18 cellular contexts compared by ENCODE assay signal in the genomic region with DNA sequence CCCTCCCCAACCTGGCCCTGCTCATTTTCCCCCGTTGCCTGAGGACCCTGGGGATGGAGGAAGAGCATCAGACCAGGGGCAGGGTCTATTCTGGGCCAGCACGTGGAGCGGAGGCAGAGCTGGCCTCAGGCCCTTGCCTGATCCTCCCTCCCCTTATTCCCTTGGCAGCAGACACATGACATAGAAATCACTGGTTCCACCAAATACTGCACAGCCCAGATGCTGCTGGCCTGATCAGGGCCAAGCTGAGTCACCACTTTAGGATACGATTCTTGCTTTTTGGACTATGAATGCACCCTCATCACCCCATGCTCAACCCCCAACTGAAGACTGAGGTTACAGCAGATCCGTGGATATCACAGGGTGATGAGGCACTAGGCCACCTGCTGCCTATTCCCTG. TPM values are rescaled to one million over a fixed set of nuclear protein-coding genes. Genes with fewer than 3 reads are reported as not detected.
DNase-seq lines count a peak whose midpoint lies in the region; ATAC-seq and TF ChIP-seq lines count a peak whose summit lies in the region.
"Had no signal": no experiment of that assay in that cellular context is flagged by ENCODE, and none has a peak within 500 bp of the region (broad histone marks: within the 10 kb centered on the region; RNA-seq: fewer than 3 reads in every experiment).

No MANE protein-coding gene starts in this region.

- H3K9me3 Mint-ChIP-seq in CD4-positive, CD25-positive, alpha-beta regulatory T cell = no peaks in the 10 kb centered on the region
- no peaks in the 10 kb centered on the region for H3K9me3 Mint-ChIP-seq in IgD-negative memory B cell
- no peaks in the 10 kb centered on the region for H3K9me3 Mint-ChIP-seq in activated CD4-positive, alpha-beta T cell treated with anti-CD3 and anti-CD28 coated beads, Interleukin-2, amount 10 ng/mL, durations not matched to agents 7 days and 5 days

- peak overlapping the region; percentile 81 to 94 (median 90) for H3K27ac Mint-ChIP-seq in CD4-positive, CD25-positive, alpha-beta regulatory T cell
- H3K27ac Mint-ChIP-seq in IgD-negative memory B cell = peak overlapping the region in 2 of 3 donors; percentile 31 to 49
- no peak overlapping the region for H3K27ac Mint-ChIP-seq in activated CD4-positive, alpha-beta T cell treated with anti-CD3 and anti-CD28 coated beads, Interleukin-2, amount 10 ng/mL, durations not matched to agents 7 days and 5 days

- CTCF ChIA-PET in activated CD4-positive, alpha-beta T cell treated with anti-CD3 and anti-CD28 coated beads, Interleukin-2, amount 10 ng/mL, durations not matched to agents 7 days and 5 days (lab: Charles Lee) = interaction anchor here (1.3 to 20.8 kb wide), 2 partner anchors 15 to 22 kb away, joined by 4 to 195 read pairs; no protein-coding TSS in a partner anchor

- peaks cover 6 to 45% (median 17%) of the 10 kb centered on the region in 4 donors for H3K4me1 Mint-ChIP-seq in CD4-positive, CD25-positive, alpha-beta regulatory T cell
- peaks cover 19 to 24% (median 24%) of the 10 kb centered on the region in 3 donors for H3K4me1 Mint-ChIP-seq in IgD-negative memory B cell
- H3K4me1 Mint-ChIP-seq in activated CD4-positive, alpha-beta T cell treated with anti-CD3 and anti-CD28 coated beads, Interleukin-2, amount 10 ng/mL, durations not matched to agents 7 days and 5 days = peaks cover 22% of the 10 kb centered on the region

- H3K27me3 ChIP-seq in CD4-positive, CD25-positive, alpha-beta regulatory T cell (ENCODE audit: control insufficient read depth, insufficient read depth, low read length) = no peaks in the 10 kb centered on the region
- H3K27me3 ChIP-seq in psoas muscle (ENCODE audit: insufficient read depth in 3 of 3, low read length in 2 of 3) = no peaks in the 10 kb centered on the region

- H3K4me1 ChIP-seq in CD4-positive, CD25-positive, alpha-beta regulatory T cell (ENCODE audit: control insufficient read depth, insufficient read depth, low read length, poor library complexity, severe bottlenecking) = peaks cover 14% of the 10 kb centered on the region
- no peaks in the 10 kb centered on the region for H3K4me1 ChIP-seq in psoas muscle

- no peak overlapping the region for H3K4me3 ChIP-seq in CD4-positive, CD25-positive, alpha-beta regulatory T cell (ENCODE audit: low read depth, low read length)
- H3K4me3 ChIP-seq in psoas muscle = no peak overlapping the region
- H3K4me3 ChIP-seq: SK-N-MC had no signal

- intact Hi-C loops in psoas muscle (cut with DNase I) = no loop called here

- ATAC-seq in CD4-positive, CD25-positive, alpha-beta regulatory T cell (ENCODE audit: low read depth in 2 of 2) = no peak
- ATAC-seq in psoas muscle = peak; percentile 46 to 59 (median 56)
- ATAC-seq in HG03521 (IDR thresholded peaks at IDR 0.05; ENCODE audit: unreplicated experiment) = no peak
- no peak for ATAC-seq in GM18517 (IDR thresholded peaks at IDR 0.05; ENCODE audit: unreplicated experiment)

- WGBS in psoas muscle, 3 donors = 39 to 49% (median 43%) methylated on average over 5 of the region's 5 CpGs

- no peaks in the 10 kb centered on the region for H3K36me3 ChIP-seq in CD4-positive, CD25-positive, alpha-beta regulatory T cell (ENCODE audit: control insufficient read depth, insufficient read depth, low read length)
- peaks cover 0 to 4% of the 10 kb centered on the region in 2 donors for H3K36me3 ChIP-seq in psoas muscle (ENCODE audit: insufficient read depth in 1 of 2, low read depth in 1 of 2)

- no peak for TF ChIP-seq CTCF in psoas muscle (IDR thresholded peaks at IDR 0.05)

- POLR2A ChIA-PET in activated CD4-positive, alpha-beta T cell treated with anti-CD3 and anti-CD28 coated beads, Interleukin-2, amount 10 ng/mL, durations not matched to agents 7 days and 5 days (lab: Charles Lee) = no interaction called here

- H3K4me3 Mint-ChIP-seq in CD4-positive, CD25-positive, alpha-beta regulatory T cell = no peak overlapping the region
- H3K4me3 Mint-ChIP-seq in IgD-negative memory B cell = peak overlapping the region in 1 of 4 donors; percentile 85
- no peak overlapping the region for H3K4me3 Mint-ChIP-seq in activated CD4-positive, alpha-beta T cell treated with anti-CD3 and anti-CD28 coated beads, Interleukin-2, amount 10 ng/mL, durations not matched to agents 7 days and 5 days
- H3K4me3 Mint-ChIP-seq: CD14-positive monocyte had no signal

- no peaks in the 10 kb centered on the region for H3K27me3 Mint-ChIP-seq in CD4-positive, CD25-positive, alpha-beta regulatory T cell
- no peaks in the 10 kb centered on the region for H3K27me3 Mint-ChIP-seq in IgD-negative memory B cell
- H3K27me3 Mint-ChIP-seq in activated CD4-positive, alpha-beta T cell treated with anti-CD3 and anti-CD28 coated beads, Interleukin-2, amount 10 ng/mL, durations not matched to agents 7 days and 5 days = no peaks in the 10 kb centered on the region

- no peaks in the 10 kb centered on the region for H3K9me3 ChIP-seq in CD4-positive, CD25-positive, alpha-beta regulatory T cell (ENCODE audit: control insufficient read depth in 2 of 2, low read length in 2 of 2)
- no peaks in the 10 kb centered on the region for H3K9me3 ChIP-seq in psoas muscle

- no peak for DNase-seq in CD4-positive, CD25-positive, alpha-beta regulatory T cell
- DNase-seq in foreskin melanocyte (peak; percentile 49), psoas muscle (peak; percentile 46 to 68), NCI-H2227 (lab: John Stamatoyannopoulos, UW; ENCODE audit: unreplicated experiment) (no peak)
- DNase-seq in activated CD4-positive, alpha-beta T cell treated with anti-CD3 and anti-CD28 coated beads, Interleukin-2, amount 10 ng/mL, durations not matched to agents 7 days and 5 days = no peak
- DNase-seq: anterior cingulate cortex, dermis blood vessel endothelial cell, NCI-H187, NCI-H524 had no signal

- no peak overlapping the region for H3K27ac ChIP-seq in CD4-positive, CD25-positive, alpha-beta regulatory T cell (ENCODE audit: insufficient read depth, low read length, poor library complexity, severe bottlenecking)
- H3K27ac ChIP-seq in psoas muscle = no peak overlapping the region
- H3K27ac ChIP-seq: SK-N-MC had no signal

- peaks cover 17% of the 10 kb centered on the region for H3K36me3 Mint-ChIP-seq in CD4-positive, CD25-positive, alpha-beta regulatory T cell
- peaks cover 6% of the 10 kb centered on the region for H3K36me3 Mint-ChIP-seq in IgD-negative memory B cell
- H3K36me3 Mint-ChIP-seq in activated CD4-positive, alpha-beta T cell treated with anti-CD3 and anti-CD28 coated beads, Interleukin-2, amount 10 ng/mL, durations not matched to agents 7 days and 5 days (ENCODE audit: low read depth) = peaks cover 18% of the 10 kb centered on the region

RNA-seq across cellular contexts. Expression of gene AGRP, which starts 15.8 kb away (rescaled TPM):
- not detected for total RNA-seq in CD4-positive, CD25-positive, alpha-beta regulatory T cell
- not detected for polyA plus RNA-seq in CD4-positive, CD25-positive, alpha-beta regulatory T cell
- polyA plus RNA-seq in IgD-negative memory B cell = not detected
- not detected for total RNA-seq in psoas muscle
- polyA plus RNA-seq in psoas muscle = not detected
- total RNA-seq in activated CD4-positive, alpha-beta T cell treated with anti-CD3 and anti-CD28 coated beads, Interleukin-2, amount 10 ng/mL, durations not matched to agents 7 days and 5 days = not detected
- total RNA-seq: Daoy, dermis blood vessel endothelial cell, liver, temporal lobe had no signal
- polyA plus RNA-seq: esophagus had no signal

RNA-seq across cellular contexts. Expression of gene ATP6V0D1, which starts 18.2 kb away (rescaled TPM):
- 92.5 TPM for total RNA-seq in CD4-positive, CD25-positive, alpha-beta regulatory T cell
- 100 to 1,000 TPM; 119 to 141 (median 133) TPM for polyA plus RNA-seq in CD4-positive, CD25-positive, alpha-beta regulatory T cell
- 160 TPM for polyA plus RNA-seq in IgD-negative memory B cell
- 100 to 1,000 TPM in 1 of 4 donors, 10 to 100 TPM in 3; 81.2 to 104 (median 87.3) TPM for total RNA-seq in psoas muscle
- polyA plus RNA-seq in psoas muscle = 10 to 100 TPM; 60.2 to 92.4 (median 62.8) TPM
- 10 to 100 TPM; 52.1 to 60.3 TPM for total RNA-seq in activated CD4-positive, alpha-beta T cell treated with anti-CD3 and anti-CD28 coated beads, Interleukin-2, amount 10 ng/mL, durations not matched to agents 7 days and 5 days

RNA-seq across cellular contexts. Expression of gene RIPOR1, which starts 29.5 kb away (rescaled TPM):
- total RNA-seq in CD4-positive, CD25-positive, alpha-beta regulatory T cell = 16.6 TPM
- 1 to 10 TPM in 3 of 4 donors, under 1 TPM in 1; 0.91 to 3.1 (median 2.1) TPM for polyA plus RNA-seq in CD4-positive, CD25-positive, alpha-beta regulatory T cell
- 43.8 TPM for polyA plus RNA-seq in IgD-negative memory B cell
- 10 to 100 TPM; 34.1 to 58.1 (median 49.5) TPM for total RNA-seq in psoas muscle
- polyA plus RNA-seq in psoas muscle = 10 to 100 TPM; 16.5 to 27.4 (median 20.6) TPM
- 10 to 100 TPM; 12.8 to 15.8 TPM for total RNA-seq in activated CD4-positive, alpha-beta T cell treated with anti-CD3 and anti-CD28 coated beads, Interleukin-2, amount 10 ng/mL, durations not matched to agents 7 days and 5 days

Comparison
In these comparisons a context has a peak if more than half of its experiments do, and no peak if none do; other contexts are left out.
1. ATAC-seq: peak in psoas muscle (4 of 4); none in CD4-positive, CD25-positive, alpha-beta regulatory T cell (0 of 2), HG03521 (single experiment) and GM18517 (single experiment).
2. DNase-seq: peak in foreskin melanocyte (single experiment) and psoas muscle (2 of 2); none in CD4-positive, CD25-positive, alpha-beta regulatory T cell (0 of 3), activated CD4-positive, alpha-beta T cell treated with anti-CD3 and anti-CD28 coated beads, Interleukin-2, amount 10 ng/mL, durations not matched to agents 7 days and 5 days (single experiment) and NCI-H2227 (single experiment).